In the genomic region with DNA sequence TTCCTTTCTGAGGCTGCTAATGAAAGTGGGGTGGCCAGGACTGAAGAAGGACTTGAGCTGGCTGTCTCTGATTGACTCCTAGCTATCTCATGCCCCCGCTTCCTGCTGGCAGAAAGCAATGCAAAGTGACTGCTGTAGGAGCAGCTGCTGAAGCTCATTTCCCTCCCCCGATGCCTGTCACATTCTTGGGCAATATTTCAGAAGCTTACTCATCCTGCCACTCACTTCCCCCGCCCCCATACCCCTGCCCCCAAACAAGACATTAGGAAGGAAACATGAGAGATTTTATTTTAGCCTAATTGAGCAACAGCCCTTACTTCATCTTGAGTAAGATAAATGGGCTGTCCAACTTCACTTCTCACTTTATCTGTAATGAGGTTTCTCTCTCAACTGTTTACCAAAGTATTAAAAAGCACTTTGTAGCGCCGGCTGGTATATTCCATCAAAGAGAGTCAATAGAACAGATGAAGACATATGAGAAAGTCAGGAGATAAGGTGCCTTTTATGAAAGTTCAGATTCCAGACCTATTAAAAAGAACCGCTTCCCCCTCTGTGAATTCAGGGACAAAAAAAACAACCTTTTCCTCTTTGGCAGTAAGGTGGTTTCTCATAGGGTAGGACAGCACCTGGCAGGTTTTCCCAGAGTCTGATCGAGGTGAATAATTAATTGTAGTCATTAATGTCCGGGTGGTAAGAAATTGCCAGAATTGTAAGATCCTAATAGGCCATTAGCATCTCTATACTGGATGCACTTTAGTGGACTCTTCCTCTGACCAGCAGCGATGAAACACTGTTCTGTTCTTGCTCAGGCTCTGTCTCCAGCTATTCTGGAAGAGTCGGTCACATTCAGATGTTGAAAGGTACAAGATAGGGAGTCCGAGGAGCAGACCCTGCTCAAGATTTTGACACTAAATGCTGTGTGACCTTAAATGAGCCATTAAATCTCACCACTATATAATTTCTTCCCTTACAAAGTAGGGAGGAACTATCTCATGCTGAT, we compare ENCODE assay signal across 8 cellular contexts.
DNase-seq lines count a peak whose midpoint lies in the region; ATAC-seq and TF ChIP-seq lines count a peak whose summit lies in the region.

No MANE protein-coding gene starts in this region.

- no peaks in the 10 kb centered on the region for H3K27me3 ChIP-seq in right lobe of liver

- DNase-seq in activated CD4-positive, CD25-positive, alpha-beta regulatory T cell treated with anti-CD3 and anti-CD28 coated beads, Interleukin-2, amount 50 U/mL, for 72 hours: no peak
- DNase-seq in NCI-H1105 treated with DMSO at 0.1 percent for 48 hours (lab: John Stamatoyannopoulos, UW) (peak; percentile 87), SKM-1 treated with dmso at 0.1 percent for 144 hours (lab: John Stamatoyannopoulos, UW; ENCODE audit: unreplicated experiment) (peak; percentile 97), caudate nucleus (lab: John Stamatoyannopoulos, UW) (peak in 51 of 61 donors; percentile 8 to 93 (median 60)), right lobe of liver (peak; percentile 56 to 60 (median 59))
- DNase-seq in stimulated activated CD4-positive, alpha-beta T cell treated with anti-CD3 and anti-CD28 coated beads, TNF-alpha, amount 100 ng/mL, for 4 hours (ENCODE audit: low read depth in 3 of 3): peak in 2 of 3 experiments; percentile 5 to 26

- no peaks in the 10 kb centered on the region for H3K4me1 ChIP-seq in right lobe of liver

- H3K9me3 ChIP-seq in right lobe of liver: no peaks in the 10 kb centered on the region

- WGBS in right lobe of liver (ENCODE audit: insufficient coverage, low coverage, low lambda C conversion rate, missing lambda C conversion rate): 26% methylated on average over 9 of the region's 11 CpGs

- no peak for TF ChIP-seq CTCF in right lobe of liver (IDR thresholded peaks at IDR 0.05)

- H3K27ac ChIP-seq in caudate nucleus (ENCODE audit: low read depth, low read length) (peak overlapping the region; percentile 72), right lobe of liver (peak overlapping the region in 1 of 3 donors; percentile 32)

- H3K4me3 ChIP-seq in right lobe of liver: no peak overlapping the region

- H3K36me3 ChIP-seq in right lobe of liver: no peaks in the 10 kb centered on the region

- intact Hi-C loops in right lobe of liver (cut with DNase I): no loop called here

- peak; percentile 21 for TF ChIP-seq POLR2A in right lobe of liver (IDR thresholded peaks at IDR 0.05)

- ATAC-seq in activated CD4-positive, CD25-positive, alpha-beta regulatory T cell treated with anti-CD3 and anti-CD28 coated beads, Interleukin-2, amount 50 U/mL, for 24 hours: peak; percentile 79 to 87
- ATAC-seq in HG02763 (IDR thresholded peaks at IDR 0.05; ENCODE audit: unreplicated experiment): peak; percentile 97
- peak; percentile 80 to 91 (median 85) for ATAC-seq in right lobe of liver
